ENCODE assay signal across 18 cellular contexts in genomic region chr15:63038926-63039673, GRCh38. TPM values are rescaled to one million over a fixed set of nuclear protein-coding genes. Genes with fewer than 3 reads are reported as not detected.
DNase-seq lines count a peak whose midpoint lies in the region; ATAC-seq and TF ChIP-seq lines count a peak whose summit lies in the region.
"Had no signal": no experiment of that assay in that cellular context is flagged by ENCODE, and none has a peak within 500 bp of the region (broad histone marks: within the 10 kb centered on the region; RNA-seq: fewer than 3 reads in every experiment).

No MANE protein-coding gene starts in this region.

- H3K4me3 Mint-ChIP-seq in nephron progenitor cell: no peak overlapping the region
- H3K4me3 Mint-ChIP-seq: activated CD8-positive, alpha-beta memory T cell treated with anti-CD3 and anti-CD28 coated beads, Interleukin-2, amount 10 ng/mL, durations not matched to agents 7 days and 5 days; endodermal cell; WTC11 had no signal

- intact Hi-C loops in IMR-90 (cut with micrococcal nuclease) (no loop called here), PC-3 (cut with micrococcal nuclease) (no loop called here)

- dilution Hi-C loops in IMR-90 (cut with HindIII; ENCODE audit: low sequenced_read_pairs, unreplicated experiment): no loop called here

- H4K5ac ChIP-seq in IMR-90 (ENCODE audit: low read depth, low read length): no peak overlapping the region

- H3K14ac ChIP-seq in IMR-90 (replicated peaks; ENCODE audit: low read depth, low read length): no peak overlapping the region

- no peak for TF ChIP-seq CTCF in IMR-90 (conservative IDR thresholded peaks at IDR 0.05; ENCODE audit: low read depth, low read length)
- TF ChIP-seq CTCF in PC-3 (conservative IDR thresholded peaks at IDR 0.05; ENCODE audit: low read depth, low read length): no peak
- no peak for TF ChIP-seq CTCF in nephron progenitor cell (IDR thresholded peaks at IDR 0.05)

- peaks cover 13% of the 10 kb centered on the region for H3K79me2 ChIP-seq in PC-3 (ENCODE audit: low read length)
- H3K79me2 ChIP-seq: parathyroid adenoma had no signal

- H3K4me3 ChIP-seq in IMR-90 (ENCODE audit: insufficient read depth, low read depth, low read length) (no peak overlapping the region), mesodermal cell (ENCODE audit: extremely low read depth, insufficient read depth, low read length, poor library complexity, severe bottlenecking) (no peak overlapping the region), PC-3 (ENCODE audit: low read length) (no peak overlapping the region)
- H3K4me3 ChIP-seq: MG63, stomach had no signal

- CTCF ChIA-PET in IMR-90 (lab: Yijun Ruan, JAX) (interaction anchor here (0.6 kb wide), 1 partner anchor 112 kb away, joined by 3 read pairs; no protein-coding TSS in a partner anchor), PC-3 (lab: Charles Lee) (no interaction called here)

- no peaks in the 10 kb centered on the region for H3K27me3 ChIP-seq in IMR-90 (ENCODE audit: control insufficient read depth, insufficient read depth, low read length)
- no peaks in the 10 kb centered on the region for H3K27me3 ChIP-seq in PC-3 (ENCODE audit: low read length)
- H3K27me3 ChIP-seq: MG63 had no signal

- no peaks in the 10 kb centered on the region for H3F3A ChIP-seq in PC-3 (ENCODE audit: low read length, unreplicated experiment)

- H3K27ac Mint-ChIP-seq in nephron progenitor cell: no peak overlapping the region
- H3K27ac Mint-ChIP-seq: activated CD8-positive, alpha-beta memory T cell treated with anti-CD3 and anti-CD28 coated beads, Interleukin-2, amount 10 ng/mL, durations not matched to agents 7 days and 5 days; endodermal cell; WTC11 had no signal

- H3K18ac ChIP-seq in IMR-90 (ENCODE audit: low read depth, low read length): no peak overlapping the region

- no peak overlapping the region for H3K27ac ChIP-seq in IMR-90 (ENCODE audit: insufficient read depth, low read length)
- peak overlapping the region; percentile 31 for H3K27ac ChIP-seq in mesodermal cell (ENCODE audit: low read depth, low read length, severe bottlenecking)
- no peak overlapping the region for H3K27ac ChIP-seq in PC-3 (ENCODE audit: low read length)
- H3K27ac ChIP-seq: parathyroid adenoma, stomach had no signal

- peaks cover 26% of the 10 kb centered on the region for H3K27me3 Mint-ChIP-seq in nephron progenitor cell (ENCODE audit: low read depth, poor library complexity)

- no peak overlapping the region for H4K91ac ChIP-seq in IMR-90 (ENCODE audit: insufficient read depth, low read depth, low read length)

- H3K9me3 ChIP-seq in IMR-90 (ENCODE audit: control insufficient read depth, insufficient read depth, low read length) (no peaks in the 10 kb centered on the region), mesodermal cell (ENCODE audit: control insufficient read depth, low read length) (peaks cover 8% of the 10 kb centered on the region), PC-3 (ENCODE audit: low read length) (no peaks in the 10 kb centered on the region)
- H3K9me3 ChIP-seq: MG63, stomach had no signal

- TF ChIP-seq RAD21 in IMR-90 (IDR thresholded peaks at IDR 0.05; ENCODE audit: low read length): no peak

- no peak overlapping the region for H2AFZ ChIP-seq in IMR-90 (replicated peaks; ENCODE audit: low read length, poor library complexity)
- no peak overlapping the region for H2AFZ ChIP-seq in PC-3 (ENCODE audit: low read length)
- H2AFZ ChIP-seq: parathyroid adenoma had no signal

- no peak overlapping the region for H3K4me2 ChIP-seq in IMR-90 (ENCODE audit: low read depth, low read length)
- H3K4me2 ChIP-seq in PC-3 (ENCODE audit: low read length): no peak overlapping the region

- H3K4me1 ChIP-seq in IMR-90 (ENCODE audit: control insufficient read depth, insufficient read depth, low read length): peaks cover 4% of the 10 kb centered on the region
- peaks cover 12% of the 10 kb centered on the region for H3K4me1 ChIP-seq in mesodermal cell (ENCODE audit: control insufficient read depth, insufficient read depth, low read length, poor library complexity, severe bottlenecking)
- peaks cover 3% of the 10 kb centered on the region; the same call in 1 of the 2 replicates for H3K4me1 ChIP-seq in PC-3 (ENCODE audit: insufficient read depth, low read length)
- H3K4me1 ChIP-seq: parathyroid adenoma had no signal

- no peaks in the 10 kb centered on the region for H3K9me2 ChIP-seq in PC-3 (replicated peaks; ENCODE audit: low read length)

- no peak overlapping the region for H2AK9ac ChIP-seq in IMR-90 (replicated peaks; ENCODE audit: low read depth, low read length, poor library complexity)

- POLR2A ChIA-PET in IMR-90 (lab: Charles Lee; ENCODE audit: unreplicated experiment): interaction anchor here (0.9 to 1.2 kb wide), 2 partner anchors 98 to 257 kb away, joined by 3 read pairs; no protein-coding TSS in a partner anchor
- POLR2A ChIA-PET in PC-3 (lab: Charles Lee; ENCODE audit: unreplicated experiment): no interaction called here

- no peaks in the 10 kb centered on the region; the same call in 1 of the 2 replicates for H3K9me1 ChIP-seq in IMR-90 (ENCODE audit: insufficient read depth, low read length)

- H3K9me3 Mint-ChIP-seq in nephron progenitor cell: peaks cover 7% of the 10 kb centered on the region
- H3K9me3 Mint-ChIP-seq: endodermal cell had no signal

- H2BK5ac ChIP-seq in IMR-90 (ENCODE audit: low read depth, low read length, poor library complexity, severe bottlenecking): peak overlapping the region; percentile 4

- H3K23ac ChIP-seq in IMR-90 (ENCODE audit: low read depth, low read length): no peak overlapping the region

- H2AK5ac ChIP-seq in IMR-90 (ENCODE audit: low read depth, low read length): peak overlapping the region; percentile 62

- 100% methylated on average over 1 of the region's 5 CpGs; no CpG with 5 or more reads in 1 of the 2 experiments for WGBS in IMR-90 (ENCODE audit: extremely low coverage in 2 of 2, insufficient read length in 1 of 2), 2 experiments
- 96 to 100% methylated on average over 3 to 4 of the region's 5 CpGs for WGBS in mesodermal cell (ENCODE audit: insufficient coverage in 2 of 2), 2 experiments

- H4K20me1 ChIP-seq in IMR-90 (ENCODE audit: insufficient read depth, low read length) (peaks cover 14% of the 10 kb centered on the region), PC-3 (ENCODE audit: low read length) (no peaks in the 10 kb centered on the region)

- no peak overlapping the region for H2BK120ac ChIP-seq in IMR-90 (ENCODE audit: low read depth, low read length)

- no peak for TF ChIP-seq POLR2A in IMR-90 (IDR thresholded peaks at IDR 0.05; ENCODE audit: low read depth, low read length)

- H3K36me3 Mint-ChIP-seq in nephron progenitor cell (ENCODE audit: low read depth): no peaks in the 10 kb centered on the region
- H3K36me3 Mint-ChIP-seq: activated CD8-positive, alpha-beta memory T cell treated with anti-CD3 and anti-CD28 coated beads, Interleukin-2, amount 10 ng/mL, durations not matched to agents 7 days and 5 days had no signal

- H3K9ac ChIP-seq in IMR-90 (ENCODE audit: low read depth, low read length) (no peak overlapping the region), PC-3 (ENCODE audit: low read length) (no peak overlapping the region)
- H3K9ac ChIP-seq: parathyroid adenoma had no signal

- peak; percentile 25 for DNase-seq in ACHN
- peak; percentile 83 for DNase-seq in IMR-90
- DNase-seq in dedifferentiated amniotic fluid mesenchymal stem cell (ENCODE audit: extremely low spot score): peak; percentile 90
- DNase-seq in activated CD4-positive, CD25-positive, alpha-beta regulatory T cell (lab: John Stamatoyannopoulos, UW): no peak
- DNase-seq in PC-3: no peak
- DNase-seq in NCI-H1417 treated with DMSO at 0.1 percent for 48 hours (lab: John Stamatoyannopoulos, UW): no peak
- DNase-seq in nephron progenitor cell: no peak
- DNase-seq: activated CD8-positive, alpha-beta memory T cell treated with anti-CD3 and anti-CD28 coated beads, Interleukin-2, amount 10 ng/mL, durations not matched to agents 7 days and 5 days; COR-L47; endodermal cell; MG63; NCI-H1930; NCI-H526; stomach had no signal

- ATAC-seq in IMR-90 (ENCODE audit: low read depth): no peak
- ATAC-seq in PC-3: no peak
- ATAC-seq: activated CD8-positive, alpha-beta memory T cell treated with anti-CD3 and anti-CD28 coated beads, Interleukin-2, amount 10 ng/mL, durations not matched to agents 7 days and 5 days; Panc1; WTC11 had no signal

- no TSS peak for BruUV-seq in IMR-90 (replicated peaks; lab: Mats Ljungman, UMichigan)
- no TSS peak for BruUV-seq in PC-3 (replicated peaks; lab: Mats Ljungman, UMichigan)

- peaks cover 4 to 23% of the 10 kb centered on the region in 2 experiments; a peak in 3 of 4 replicates for H3K79me1 ChIP-seq in IMR-90 (ENCODE audit: low read depth in 1 of 2, low read length in 2 of 2)

- no peak overlapping the region for H3K56ac ChIP-seq in IMR-90 (ENCODE audit: extremely low read depth, insufficient read depth, low read length)

- H3K36me3 ChIP-seq in IMR-90 (ENCODE audit: control insufficient read depth, insufficient read depth, low read length) (peaks cover 5% of the 10 kb centered on the region), mesodermal cell (ENCODE audit: control insufficient read depth, insufficient read depth, low read length) (peaks cover 11% of the 10 kb centered on the region), PC-3 (ENCODE audit: low read depth, low read length) (no peaks in the 10 kb centered on the region)
- H3K36me3 ChIP-seq: MG63 had no signal

- H3K4me1 Mint-ChIP-seq in nephron progenitor cell: peaks cover 25% of the 10 kb centered on the region

- in situ Hi-C loops in ACHN (cut with HindIII; ENCODE audit: low pct_ligation_motif_present, low pct_unique_long_range_greater_than_20kb, low sequenced_read_pairs): no loop called here
- in situ Hi-C loops in IMR-90 (cut with MboI; ENCODE audit: low sequenced_read_pairs): no loop called here

- H3K4ac ChIP-seq in IMR-90 (ENCODE audit: low read depth, low read length): peak overlapping the region; percentile 30; the same call in 1 of the 2 replicates

- no peak overlapping the region for H4K8ac ChIP-seq in IMR-90 (ENCODE audit: low read depth in 2 of 2, low read length in 2 of 2)

- H2BK15ac ChIP-seq in IMR-90 (ENCODE audit: low read depth, low read length): peak overlapping the region; percentile 29; the same call in 1 of the 3 replicates

- 0 out of 2 replicates have a peak overlapping the region, but pooled peaks have one; percentile 1 for H2BK20ac ChIP-seq in IMR-90 (ENCODE audit: low read depth, low read length)

TF ChIP-seq in IMR-90, 13 proteins besides CTCF, POLR2A, EP300 and RAD21 (continues in another document):
- TF ChIP-seq MAZ (IDR thresholded peaks at IDR 0.05; ENCODE audit: borderline replicate concordance, low read depth, low read length): no peak
- no peak for TF ChIP-seq CHD1 (IDR thresholded peaks at IDR 0.05; ENCODE audit: low read depth, low read length)
- no peak for TF ChIP-seq FOS (IDR thresholded peaks at IDR 0.05; ENCODE audit: low read depth, low read length)

RNA-seq across cellular contexts. Expression of gene TPM1, which starts 3.4 kb away (rescaled TPM):
- total RNA-seq in IMR-90 (2012; rRNA removed) (661 and 997 TPM in 2 replicates), PC-3 (2014; rRNA removed) (127 and 156 TPM in 2 replicates)
- polyA plus RNA-seq in IMR-90 (2012; rRNA removed): 1,566 and 1,623 TPM in 2 replicates
- polyA plus RNA-seq in IMR-90 (2012; cell fraction: cytosol; rRNA removed): 700 and 932 TPM in 2 replicates
- 972 and 2,415 TPM in 2 replicates for polyA plus RNA-seq in IMR-90 (2012; cell fraction: nucleus; rRNA removed; ENCODE audit: low replicate concordance)
- polyA plus RNA-seq in mesodermal cell (2013, experiment 1 of 2): 1,311 TPM
- 1,352 TPM for polyA plus RNA-seq in mesodermal cell (2013, experiment 2 of 2)

Comparison
In these comparisons a context has a peak if more than half of its experiments do, and no peak if none do; other contexts are left out.
1. DNase-seq: peak in ACHN (single experiment), IMR-90 (single experiment) and dedifferentiated amniotic fluid mesenchymal stem cell (single experiment); none in activated CD4-positive, CD25-positive, alpha-beta regulatory T cell (0 of 4), PC-3 (single experiment), NCI-H1417 treated with DMSO at 0.1 percent for 48 hours (single experiment) and nephron progenitor cell (single experiment).